Comparison of ENCODE assay signal across 8 cellular contexts in genomic region chr3:16511561-16512434, GRCh38. TPM values are rescaled to one million over a fixed set of nuclear protein-coding genes. Genes with fewer than 3 reads are reported as not detected.
DNase-seq lines count a peak whose midpoint lies in the region; ATAC-seq and TF ChIP-seq lines count a peak whose summit lies in the region.

No MANE protein-coding gene starts in this region.

- in situ Hi-C loops in G401 (cut with HindIII; ENCODE audit: low sequenced_read_pairs) = no loop called here

- H3K9me3 Mint-ChIP-seq in activated naive CD4-positive, alpha-beta T cell treated with anti-CD3 and anti-CD28 coated beads, Interleukin-2, amount 50 U/mL, for 72 hours = no peaks in the 10 kb centered on the region

- DNase-seq in DMS153 treated with DMSO at 0.1 percent for 48 hours (lab: John Stamatoyannopoulos, UW; ENCODE audit: unreplicated experiment) = peak; percentile 2
- DNase-seq in DMS153 (lab: John Stamatoyannopoulos, UW) = no peak
- DNase-seq in activated naive CD4-positive, alpha-beta T cell treated with anti-CD3 and anti-CD28 coated beads, Interleukin-2, amount 50 U/mL, for 72 hours (ENCODE audit: low spot score in 2 of 2) = peak; percentile 76 to 92
- peak; percentile 85 for DNase-seq in hepatic stellate cell (ENCODE audit: low spot score)
- DNase-seq in stimulated activated CD4-positive, alpha-beta T cell treated with anti-CD3 and anti-CD28 coated beads, Interleukin-12 subunit alpha, Interleukin-12 subunit beta, amount 100 ng/mL, for 48 hours (ENCODE audit: low read depth in 2 of 3, low spot score in 1 of 3) = peak; percentile 71 to 82 (median 75)
- no peak for DNase-seq in G401 (ENCODE audit: low spot score)

- H3K27ac Mint-ChIP-seq in activated naive CD4-positive, alpha-beta T cell treated with anti-CD3 and anti-CD28 coated beads, Interleukin-2, amount 50 U/mL, for 72 hours = peak overlapping the region; percentile 94 to 100

- peak; percentile 15; the same call in 1 of the 2 replicates for TF ChIP-seq POLR2A in Raji (IDR thresholded peaks at IDR 0.05; ENCODE audit: insufficient read depth, low read depth, low read length)

- ATAC-seq in HG02938 (IDR thresholded peaks at IDR 0.05; ENCODE audit: unreplicated experiment) = peak; percentile 46
- peak; percentile 77 to 84 for ATAC-seq in activated naive CD4-positive, alpha-beta T cell treated with anti-CD3 and anti-CD28 coated beads, Interleukin-2, amount 50 U/mL, for 72 hours

- H3K36me3 Mint-ChIP-seq in activated naive CD4-positive, alpha-beta T cell treated with anti-CD3 and anti-CD28 coated beads, Interleukin-2, amount 50 U/mL, for 72 hours = peaks cover 49 to 54% of the 10 kb centered on the region in 2 donors

RNA-seq across cellular contexts. Expression of gene RFTN1, which starts 1.7 kb away (rescaled TPM):
- 100 to 1,000 TPM in 1 of 2 donors, 10 to 100 TPM in 1; 94.3 to 111 TPM for total RNA-seq in activated naive CD4-positive, alpha-beta T cell treated with anti-CD3 and anti-CD28 coated beads, Interleukin-2, amount 50 U/mL, for 72 hours
- total RNA-seq in G401 (2014; rRNA removed; shearing (Covaris generic)) = 11.6 and 21.3 TPM in 2 replicates

Comparison
In these comparisons a context has a peak if more than half of its experiments do, and no peak if none do; other contexts are left out.
1. DNase-seq: peak in DMS153 treated with DMSO at 0.1 percent for 48 hours (single experiment), activated naive CD4-positive, alpha-beta T cell treated with anti-CD3 and anti-CD28 coated beads, Interleukin-2, amount 50 U/mL, for 72 hours (2 of 2), hepatic stellate cell (single experiment) and stimulated activated CD4-positive, alpha-beta T cell treated with anti-CD3 and anti-CD28 coated beads, Interleukin-12 subunit alpha, Interleukin-12 subunit beta, amount 100 ng/mL, for 48 hours (3 of 3); none in DMS153 (single experiment) and G401 (single experiment).